Comparison of ENCODE assay signal across 8 cellular contexts in the genomic region with DNA sequence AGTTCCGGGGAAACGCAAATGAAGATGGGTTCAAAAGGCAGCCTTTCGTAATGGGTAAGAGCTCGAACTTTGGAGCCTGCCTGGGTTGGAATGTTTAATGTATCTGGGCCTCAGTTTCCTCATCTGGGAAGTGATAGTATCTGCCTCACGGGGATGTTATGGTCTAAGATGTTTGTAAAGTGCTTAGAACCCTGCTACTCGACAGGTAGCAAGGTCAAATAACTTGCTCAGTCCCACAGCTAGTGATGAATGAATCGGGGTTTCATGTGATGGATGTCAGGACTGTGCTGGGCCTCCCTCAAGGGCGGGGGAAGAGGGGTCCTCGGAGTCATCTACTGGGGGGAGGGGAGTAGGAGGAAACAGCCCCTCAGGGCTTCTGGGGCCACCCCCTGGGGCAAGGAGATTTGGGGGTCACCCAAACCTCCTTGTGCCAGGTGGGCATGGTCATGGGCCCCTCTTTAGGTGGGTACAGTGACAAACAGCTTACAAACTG. TPM values are rescaled to one million over a fixed set of nuclear protein-coding genes. Genes with fewer than 3 reads are reported as not detected.
A peak's percentile ranks its signal among the peaks of the same experiment; 100 is the strongest.
DNase-seq lines count a peak whose midpoint lies in the region; ATAC-seq and TF ChIP-seq lines count a peak whose summit lies in the region.

No MANE protein-coding gene starts in this region.

- H3K36me3 ChIP-seq in BLaER1, result peaks cover 36% of the 10 kb centered on the region

- intact Hi-C loops in dorsolateral prefrontal cortex (cut with DNase I), result loop anchor here (2.0 to 5.0 kb wide), 3 partner anchors 29 to 45 kb away; a partner anchor contains a TSS

- H3K9ac ChIP-seq in BLaER1, result peak overlapping the region; percentile 80

- DNase-seq in NB4 (ENCODE audit: low read depth) (no peak), dorsolateral prefrontal cortex (no peak), nephron progenitor cell (no peak), DMS114 treated with DMSO at 0.1 percent for 48 hours (lab: John Stamatoyannopoulos, UW; ENCODE audit: unreplicated experiment) (no peak), NCI-H1092 (lab: John Stamatoyannopoulos, UW) (no peak), HPDE6-E6E7 (ENCODE audit: extremely low spot score) (no peak)

- H3K4me1 ChIP-seq in BLaER1, result peaks cover 60% of the 10 kb centered on the region

- H3K4me1 Mint-ChIP-seq in nephron progenitor cell, result peaks cover 10% of the 10 kb centered on the region

- peak overlapping the region; percentile 23 for H3K27ac Mint-ChIP-seq in nephron progenitor cell

- TF ChIP-seq POLR2A in NB4 (IDR thresholded peaks at IDR 0.05; ENCODE audit: extremely low read depth, insufficient read length), result no peak

- H3K9me3 Mint-ChIP-seq in nephron progenitor cell, result peaks cover 6% of the 10 kb centered on the region

- H3K27ac ChIP-seq in BLaER1 (peak overlapping the region; percentile 75), dorsolateral prefrontal cortex (peak overlapping the region in 54 of 59 donors; percentile 32 to 93 (median 79))

- H3K4me3 ChIP-seq in BLaER1, result peak overlapping the region; percentile 82
- H3K4me3 ChIP-seq in NB4 (ENCODE audit: low read depth, low read length), result peak overlapping the region; percentile 89
- H3K4me3 ChIP-seq in dorsolateral prefrontal cortex, result peak overlapping the region; percentile 68 to 100 (median 90)

- ATAC-seq in HG03442 (IDR thresholded peaks at IDR 0.05; ENCODE audit: unreplicated experiment), result no peak

- no peaks in the 10 kb centered on the region for H4K20me1 ChIP-seq in BLaER1

- H3K9me3 ChIP-seq in BLaER1, result no peaks in the 10 kb centered on the region

- peaks cover 39% of the 10 kb centered on the region for H3K27me3 Mint-ChIP-seq in nephron progenitor cell (ENCODE audit: low read depth, poor library complexity)

- no peaks in the 10 kb centered on the region for H3K36me3 Mint-ChIP-seq in nephron progenitor cell (ENCODE audit: low read depth)

- no peaks in the 10 kb centered on the region for H3K27me3 ChIP-seq in BLaER1
- H3K27me3 ChIP-seq in dorsolateral prefrontal cortex, result no peaks in the 10 kb centered on the region

- H3K4me3 Mint-ChIP-seq in nephron progenitor cell, result peak overlapping the region; percentile 82

- TF ChIP-seq CTCF in NB4 (IDR thresholded peaks at IDR 0.05; ENCODE audit: low read depth, low read length) (no peak), dorsolateral prefrontal cortex (IDR thresholded peaks at IDR 0.05 in 54 of 56, conservative IDR thresholded peaks at IDR 0.05 in 2 of 56; ENCODE audit: low read depth in 1 of 56, partially characterized antibody in 56 of 56) (peak in 1 of 56 donors; percentile 3), nephron progenitor cell (IDR thresholded peaks at IDR 0.05) (no peak)

- H3K4me2 ChIP-seq in BLaER1, result peak overlapping the region; percentile 94

RNA-seq across cellular contexts. Expression of a gene that starts 0.7 kb away (rescaled TPM):
- total RNA-seq in dorsolateral prefrontal cortex, result 10 to 100 TPM; 30.2 to 62.6 (median 43.4) TPM

RNA-seq across cellular contexts. Expression of a gene that starts 15.6 kb away (rescaled TPM):
- under 1 TPM in 1 of 120 experiments, not detected in 119; 0.33 TPM for total RNA-seq in dorsolateral prefrontal cortex

RNA-seq across cellular contexts. Expression of a gene that starts 28.9 kb away (rescaled TPM):
- 100 to 1,000 TPM in 119 of 120 experiments, 10 to 100 TPM in 1; 99.4 to 256 (median 180) TPM for total RNA-seq in dorsolateral prefrontal cortex

RNA-seq across cellular contexts. Expression of a gene that starts 46.0 kb away (rescaled TPM):
- 10 to 100 TPM; 11.5 to 27.4 (median 17.6) TPM for total RNA-seq in dorsolateral prefrontal cortex
